ENCODE assay signal across 8 cellular contexts in the genomic region with DNA sequence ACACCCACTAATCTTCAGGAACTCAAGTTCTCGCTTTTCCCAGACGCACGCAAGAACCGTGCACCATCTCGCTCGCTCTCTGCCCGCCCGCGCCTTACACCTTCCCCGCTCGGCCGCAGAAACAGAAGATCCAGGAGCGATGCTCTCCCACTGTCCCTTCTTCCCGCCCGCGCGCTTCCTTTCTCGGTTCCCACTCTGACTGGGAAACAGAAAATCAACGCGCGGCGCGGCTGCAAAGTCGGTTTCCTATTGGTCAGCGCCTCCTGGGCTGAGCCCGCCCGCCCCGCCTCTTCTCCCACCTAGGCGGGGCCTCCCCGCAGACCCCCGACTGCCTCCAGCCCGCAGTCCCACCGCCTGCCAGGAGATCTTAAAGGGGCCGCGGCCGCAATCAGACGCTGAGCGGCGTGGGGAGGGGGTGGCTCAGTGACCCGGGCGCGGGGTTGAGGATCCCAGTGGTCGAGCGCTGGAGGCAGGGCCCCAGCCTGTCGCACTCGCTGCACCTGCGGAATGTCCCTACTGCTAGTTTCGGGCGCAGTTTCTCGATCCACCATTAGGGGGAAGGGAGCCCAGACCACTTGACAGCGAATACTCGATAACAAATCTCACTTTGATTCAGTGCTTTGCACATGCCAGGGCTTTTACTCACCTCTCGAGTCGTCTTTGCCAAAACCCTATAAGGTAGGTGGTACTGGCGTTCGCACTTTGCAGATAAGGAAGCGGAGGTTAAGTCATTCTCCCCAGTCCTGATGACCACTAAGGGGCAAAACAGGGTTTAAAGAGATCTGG. TPM values are rescaled to one million over a fixed set of nuclear protein-coding genes. Genes with fewer than 3 reads are reported as not detected.
DNase-seq lines count a peak whose midpoint lies in the region; ATAC-seq lines count a peak whose summit lies in the region.

No MANE protein-coding gene starts in this region.

- no peaks in the 10 kb centered on the region for H3K9me3 ChIP-seq in muscle layer of colon (ENCODE audit: low read length)

- H3K27me3 Mint-ChIP-seq in IgD-negative memory B cell, result peaks cover 2% of the 10 kb centered on the region

- peak overlapping the region; percentile 77 to 85 for H3K4me3 ChIP-seq in muscle layer of colon (ENCODE audit: low read depth in 1 of 2, low read length in 2 of 2)

- no peak overlapping the region for H3K9ac ChIP-seq in muscle layer of colon (ENCODE audit: low read length)

- ATAC-seq in GM21528 (IDR thresholded peaks at IDR 0.05; ENCODE audit: low FRiP score, unreplicated experiment) (peak; percentile 69), esophagus mucosa (peak; percentile 69)

- H3K36me3 Mint-ChIP-seq in IgD-negative memory B cell, result peaks cover 6% of the 10 kb centered on the region

- H3K4me1 Mint-ChIP-seq in IgD-negative memory B cell, result peaks cover 17 to 33% (median 27%) of the 10 kb centered on the region in 3 donors

- H3K27ac Mint-ChIP-seq in IgD-negative memory B cell, result peak overlapping the region; percentile 80 to 96 (median 93)

- H3K4me3 Mint-ChIP-seq in IgD-negative memory B cell, result peak overlapping the region; percentile 92 to 99 (median 98)

- H3K27me3 ChIP-seq in muscle layer of colon (ENCODE audit: control insufficient read depth in 1 of 2, insufficient read depth in 2 of 2, low read length in 2 of 2), result peaks cover 0 to 20% of the 10 kb centered on the region in 2 donors

- DNase-seq in DMS153 (lab: John Stamatoyannopoulos, UW) (peak; percentile 95), OCI-M1 (lab: John Stamatoyannopoulos, UW) (peak; percentile 97)
- DNase-seq in activated T-cell treated with anti-CD3 and anti-CD28 coated beads, Interleukin-2, amount 50 U/mL, for 1 hour, result peak; percentile 95
- peak; percentile 91 for DNase-seq in stimulated activated CD8-positive, alpha-beta memory T cell treated with anti-CD3 and anti-CD28 coated beads, Interleukin-7, amount 100 ng/mL, for 24 hours (ENCODE audit: low read depth)

- H3K27ac ChIP-seq in muscle layer of colon (ENCODE audit: low read depth, low read length), result peak overlapping the region; percentile 78

- H3K9me3 Mint-ChIP-seq in IgD-negative memory B cell, result no peaks in the 10 kb centered on the region

- H3K4me1 ChIP-seq in muscle layer of colon (ENCODE audit: insufficient read depth, low read length), result peaks cover 11% of the 10 kb centered on the region

- H3K36me3 ChIP-seq in muscle layer of colon (ENCODE audit: insufficient read depth, low read length), result peaks cover 14% of the 10 kb centered on the region

RNA-seq across cellular contexts. Expression of gene SLC25A23, which starts 0.7 kb away (rescaled TPM):
- polyA plus RNA-seq in IgD-negative memory B cell, result 28.2 TPM
- 31.1 TPM for total RNA-seq in esophagus mucosa

RNA-seq across cellular contexts. Expression of gene CRB3, which starts 3.8 kb away (rescaled TPM):
- polyA plus RNA-seq in IgD-negative memory B cell, result 4.2 TPM
- 37.3 TPM for total RNA-seq in esophagus mucosa

RNA-seq across cellular contexts. Expression of gene DENND1C, which starts 21.3 kb away (rescaled TPM):
- 80.7 TPM for polyA plus RNA-seq in IgD-negative memory B cell
- total RNA-seq in esophagus mucosa, result 1.3 TPM

RNA-seq across cellular contexts. Expression of gene SLC25A41, which starts 26.7 kb away (rescaled TPM):
- not detected for polyA plus RNA-seq in IgD-negative memory B cell
- total RNA-seq in esophagus mucosa, result 0.36 TPM

RNA-seq across cellular contexts. Expression of gene KHSRP, which starts 35.7 kb away (rescaled TPM):
- 18.7 TPM for polyA plus RNA-seq in IgD-negative memory B cell
- 148 TPM for total RNA-seq in esophagus mucosa

Comparison
In these comparisons a context has a peak if more than half of its experiments do, and no peak if none do; other contexts are left out.
1. Peak in every context shown above with its lines: DNase-seq, ATAC-seq, H3K4me3 ChIP-seq and H3K27ac ChIP-seq.